In genomic region chr16:3188675-3188924, GRCh38 we compare ENCODE assay signal across 9 cellular contexts. TPM values are rescaled to one million over a fixed set of nuclear protein-coding genes. Genes with fewer than 3 reads are reported as not detected.
DNase-seq lines count a peak whose midpoint lies in the region; ATAC-seq and TF ChIP-seq lines count a peak whose summit lies in the region.
"Had no signal": no experiment of that assay in that cellular context is flagged by ENCODE, and none has a peak within 500 bp of the region (broad histone marks: within the 10 kb centered on the region; RNA-seq: fewer than 3 reads in every experiment).

No MANE protein-coding gene starts in this region.

- H2BK120ac ChIP-seq in H9 (ENCODE audit: low read depth, low read length, poor library complexity, severe bottlenecking), result no peak overlapping the region

- no peak overlapping the region for H3K18ac ChIP-seq in H9 (ENCODE audit: insufficient read length, low read depth, low read length)

- H3K23me2 ChIP-seq in H9 (ENCODE audit: insufficient read length, low read depth, low read length, poor library complexity, severe bottlenecking), result peaks cover 34% of the 10 kb centered on the region

- H4K8ac ChIP-seq in H9 (replicated peaks; ENCODE audit: insufficient read length, low read depth, low read length), result no peak overlapping the region

- no peak overlapping the region for H3T11ph ChIP-seq in H9 (ENCODE audit: low read length)

- H3K56ac ChIP-seq in H9 (ENCODE audit: insufficient read length, low read depth, low read length), result no peak overlapping the region

- ATAC-seq in GM21367 (IDR thresholded peaks at IDR 0.05; ENCODE audit: unreplicated experiment) (no peak), HG02973 (IDR thresholded peaks at IDR 0.05; ENCODE audit: unreplicated experiment) (no peak), GM19452 (IDR thresholded peaks at IDR 0.05; ENCODE audit: unreplicated experiment) (no peak), HG02852 (IDR thresholded peaks at IDR 0.05; ENCODE audit: unreplicated experiment) (no peak)

- no TSS peak for BruUV-seq in A673 (replicated peaks; lab: Mats Ljungman, UMichigan)

- no peaks in the 10 kb centered on the region for H3K9me3 ChIP-seq in A673 (ENCODE audit: low read depth, low read length, poor library complexity, severe bottlenecking)
- H3K9me3 ChIP-seq in H9 (ENCODE audit: control insufficient read depth, low read depth, low read length), result no peaks in the 10 kb centered on the region
- no peaks in the 10 kb centered on the region for H3K9me3 ChIP-seq in adipocyte (ENCODE audit: control insufficient read depth, low read length)
- H3K9me3 ChIP-seq: transverse colon had no signal

- peaks cover 16% of the 10 kb centered on the region for H3K4me1 ChIP-seq in A673 (ENCODE audit: insufficient read depth, low read length, poor library complexity, severe bottlenecking)
- H3K4me1 ChIP-seq in H9 (ENCODE audit: insufficient read depth, low read length), result no peaks in the 10 kb centered on the region
- H3K4me1 ChIP-seq in adipocyte (ENCODE audit: control insufficient read depth, insufficient read depth, low read length), result peaks cover 26% of the 10 kb centered on the region

- H3K4me1 Mint-ChIP-seq in H9, result peaks cover 25 to 32% of the 10 kb centered on the region in 2 experiments

- peak overlapping the region; percentile 24 for H3K9ac ChIP-seq in H9 (ENCODE audit: extremely low read depth, insufficient read length, low read length)
- peak overlapping the region; percentile 76 for H3K9ac ChIP-seq in adipocyte (ENCODE audit: low read length)

- no peak overlapping the region for H3K23ac ChIP-seq in H9 (ENCODE audit: insufficient read length, low read depth, low read length)

- H3K27ac Mint-ChIP-seq in H9, result no peak overlapping the region

- H2BK15ac ChIP-seq in H9 (ENCODE audit: low read depth, low read length), result no peak overlapping the region

- H4K91ac ChIP-seq in H9 (ENCODE audit: insufficient read length, low read depth, low read length), result no peak overlapping the region

- H2BK20ac ChIP-seq in H9 (ENCODE audit: low read depth, low read length, poor library complexity, severe bottlenecking), result no peak overlapping the region

- no peaks in the 10 kb centered on the region; a peak in 2 of 7 replicates for H3K36me3 Mint-ChIP-seq in H9 (ENCODE audit: insufficient read depth in 1 of 3, low read depth in 3 of 3)

- no peak overlapping the region for H2AFZ ChIP-seq in H9 (ENCODE audit: low read length)

- no peaks in the 10 kb centered on the region for H3K27me3 ChIP-seq in A673 (replicated peaks; ENCODE audit: insufficient read depth, low read depth, low read length, poor library complexity)
- H3K27me3 ChIP-seq in H9 (ENCODE audit: insufficient read depth, low read length), result peaks cover 2% of the 10 kb centered on the region; the same call in 1 of the 2 replicates
- peaks cover 4% of the 10 kb centered on the region for H3K27me3 ChIP-seq in adipocyte (replicated peaks; ENCODE audit: control insufficient read depth, insufficient read depth, low read length)
- H3K27me3 ChIP-seq in kidney epithelial cell (ENCODE audit: control insufficient read depth, insufficient read depth, low read length), result peaks cover 36% of the 10 kb centered on the region

- no peak overlapping the region for H2AK5ac ChIP-seq in H9 (ENCODE audit: insufficient read length, low read length)

- no CpG with 5 or more reads among the region's 13 CpGs for WGBS in H9 (ENCODE audit: extremely low coverage, insufficient read length, low lambda C conversion rate)

- no peak overlapping the region for H3K14ac ChIP-seq in H9 (ENCODE audit: insufficient read depth, low read length)

- H3K36me3 ChIP-seq in A673 (ENCODE audit: insufficient read depth, low read length, poor library complexity, severe bottlenecking) (no peaks in the 10 kb centered on the region), adipocyte (ENCODE audit: control insufficient read depth, insufficient read depth, low read length, severe bottlenecking) (no peaks in the 10 kb centered on the region), kidney epithelial cell (ENCODE audit: control insufficient read depth, insufficient read depth, low read length) (no peaks in the 10 kb centered on the region)
- H3K36me3 ChIP-seq: transverse colon had no signal

- TF ChIP-seq CTCF in A673 (conservative IDR thresholded peaks at IDR 0.05; ENCODE audit: low read depth, low read length) (no peak), H9 (conservative IDR thresholded peaks at IDR 0.05) (no peak), kidney epithelial cell (IDR thresholded peaks at IDR 0.05; ENCODE audit: insufficient read depth, low read length, poor library complexity, severe bottlenecking) (no peak)

- DNase-seq in A673 (ENCODE audit: low spot score) (no peak), H9 (no peak), adipocyte (ENCODE audit: low read depth) (no peak), kidney epithelial cell (ENCODE audit: low read depth) (no peak)
- DNase-seq: transverse colon had no signal

- no peak overlapping the region for H3K4ac ChIP-seq in H9 (ENCODE audit: low read depth, low read length)

- H3K79me2 ChIP-seq in H9 (ENCODE audit: insufficient read depth, low read length), result no peaks in the 10 kb centered on the region

- POLR2A ChIA-PET in A673 (lab: Charles Lee; ENCODE audit: low non-redundant PET), result no interaction called here

- CTCF ChIA-PET in A673 (lab: Charles Lee), result interaction anchor here (0.6 kb wide), 1 partner anchor 214 kb away, joined by 3 read pairs; no protein-coding TSS in a partner anchor

- no peaks in the 10 kb centered on the region for H3K79me1 ChIP-seq in H9 (ENCODE audit: insufficient read depth, low read depth, low read length, poor library complexity, severe bottlenecking)

- peak overlapping the region; percentile 93 to 98 for H3K4me3 Mint-ChIP-seq in H9

- no peak overlapping the region for H4K5ac ChIP-seq in H9 (ENCODE audit: insufficient read length, low read depth, low read length)

- peak overlapping the region; percentile 75 for H3K4me3 ChIP-seq in A673 (ENCODE audit: low read depth, low read length, poor library complexity, severe bottlenecking)
- peak overlapping the region; percentile 88 for H3K4me3 ChIP-seq in adipocyte (ENCODE audit: low read length)
- H3K4me3 ChIP-seq in kidney epithelial cell (ENCODE audit: low read depth, low read length), result peak overlapping the region; percentile 52

- no peak overlapping the region for H2BK12ac ChIP-seq in H9 (ENCODE audit: insufficient read length, low read depth, low read length)

- H3K27me3 Mint-ChIP-seq in H9 (ENCODE audit: low read depth), result peaks cover 60% of the 10 kb centered on the region

- H3K27ac ChIP-seq in A673 (ENCODE audit: low read depth, low read length, poor library complexity, severe bottlenecking) (peak overlapping the region; percentile 9), H9 (ENCODE audit: insufficient read length, low read depth, low read length) (no peak overlapping the region)
- H3K27ac ChIP-seq: transverse colon had no signal

- peak overlapping the region; percentile 92 for H3K4me2 ChIP-seq in H9 (ENCODE audit: insufficient read depth, insufficient read length, low read length)

- H2BK5ac ChIP-seq in H9 (ENCODE audit: insufficient read length, low read length), result no peak overlapping the region

- intact Hi-C loops in A673 (cut with micrococcal nuclease; ENCODE audit: unreplicated experiment), result loop anchor here (2.0 kb wide), 2 partner anchors 38 to 312 kb away; partner anchors contain the start of gene CLUAP1

- H4K20me1 ChIP-seq in H9 (ENCODE audit: control insufficient read depth, insufficient read depth, insufficient read length), result no peaks in the 10 kb centered on the region

- H3K9me3 Mint-ChIP-seq in H9, result peaks cover 3 to 6% of the 10 kb centered on the region in 2 experiments; a peak in 4 of 5 replicates

RNA-seq across cellular contexts. Expression of gene OR1F1, which starts 0.6 kb away (rescaled TPM):
- not detected in 2 replicates for total RNA-seq in A673 (2021)
- not detected in 2 replicates for total RNA-seq in H9 (2021)
- not detected in 2 replicates for total RNA-seq in kidney epithelial cell
- total RNA-seq: transverse colon had no signal

RNA-seq across cellular contexts. Expression of gene ZNF200, which starts 46.4 kb away (rescaled TPM):
- 10.8 and 13.0 TPM in 2 replicates for total RNA-seq in A673 (2021)
- 14.8 and 14.9 TPM in 2 replicates for total RNA-seq in H9 (2021)
- 5.0 and 7.9 TPM in 2 replicates for total RNA-seq in kidney epithelial cell

RNA-seq across cellular contexts. Expression of gene ZNF213, which starts 53.8 kb away (rescaled TPM):
- total RNA-seq in A673 (2021) (16.0 and 16.1 TPM in 2 replicates), H9 (2021) (6.2 and 6.4 TPM in 2 replicates), kidney epithelial cell (13.7 and 16.6 TPM in 2 replicates)
